ENCODE assay signal across 9 cellular contexts in genomic region chr20:41411458-41411857, GRCh38. TPM values are rescaled to one million over a fixed set of nuclear protein-coding genes. Genes with fewer than 3 reads are reported as not detected.
A peak's percentile ranks its signal among the peaks of the same experiment; 100 is the strongest.
DNase-seq lines count a peak whose midpoint lies in the region; ATAC-seq and TF ChIP-seq lines count a peak whose summit lies in the region.
"Had no signal": no experiment of that assay in that cellular context is flagged by ENCODE, and none has a peak within 500 bp of the region (broad histone marks: within the 10 kb centered on the region; RNA-seq: fewer than 3 reads in every experiment).

No MANE protein-coding gene starts in this region.

- TF ChIP-seq POLR2A in ovary (IDR thresholded peaks at IDR 0.05) = no peak

- DNase-seq in G401 (ENCODE audit: low spot score) (peak; percentile 19), NOMO-1 treated with DMSO at 0.1 percent for 48 hours (lab: John Stamatoyannopoulos, UW; ENCODE audit: unreplicated experiment) (peak; percentile 30), epithelial cell of esophagus (ENCODE audit: low read depth) (peak; percentile 36), ovary (no peak), NCI-H146 treated with DMSO at 0.1 percent for 48 hours (lab: John Stamatoyannopoulos, UW; ENCODE audit: unreplicated experiment) (no peak), HuH-7 (ENCODE audit: low spot score) (no peak)
- no peak for DNase-seq in effector memory CD4-positive, alpha-beta T cell

- in situ Hi-C loops in G401 (cut with HindIII; ENCODE audit: low sequenced_read_pairs) = no loop called here

- TF ChIP-seq EP300 in ovary (IDR thresholded peaks at IDR 0.05) = no peak

- H3K27ac ChIP-seq in ovary = no peak overlapping the region
- H3K27ac ChIP-seq in effector memory CD4-positive, alpha-beta T cell (ENCODE audit: insufficient read depth, low read length, poor library complexity, severe bottlenecking) = no peak overlapping the region

- intact Hi-C loops in ovary (cut with DNase I) = loop anchor here in 2 of 4 donors (5.0 to 10.0 kb wide), 2 partner anchors 69 to 437 kb away; partner anchors contain the start of gene LPIN3 (in 1 of the 2)

- no peaks in the 10 kb centered on the region for H3K4me1 ChIP-seq in ovary (ENCODE audit: insufficient read depth)
- peaks cover 4% of the 10 kb centered on the region for H3K4me1 ChIP-seq in effector memory CD4-positive, alpha-beta T cell (ENCODE audit: control insufficient read depth, insufficient read depth, low read length, poor library complexity, severe bottlenecking)

- no peaks in the 10 kb centered on the region for H3K9me3 ChIP-seq in ovary
- no peaks in the 10 kb centered on the region for H3K9me3 ChIP-seq in effector memory CD4-positive, alpha-beta T cell (ENCODE audit: control insufficient read depth, low read length)

- 1 to 4% (median 3%) methylated on average over 2 of the region's 2 CpGs for WGBS in ovary, 3 donors

- no peak overlapping the region for H3K4me3 ChIP-seq in epithelial cell of esophagus (ENCODE audit: low read length)
- H3K4me3 ChIP-seq in ovary = no peak overlapping the region
- H3K4me3 ChIP-seq in effector memory CD4-positive, alpha-beta T cell (ENCODE audit: insufficient read depth, low read depth, low read length, poor library complexity, severe bottlenecking) = no peak overlapping the region

- ATAC-seq in HG03159 (IDR thresholded peaks at IDR 0.05; ENCODE audit: unreplicated experiment) = no peak

- no peaks in the 10 kb centered on the region for H3K27me3 ChIP-seq in ovary
- no peaks in the 10 kb centered on the region for H3K27me3 ChIP-seq in effector memory CD4-positive, alpha-beta T cell (replicated peaks; ENCODE audit: control insufficient read depth, insufficient read depth, low read length, poor library complexity, severe bottlenecking)

- TF ChIP-seq CTCF in epithelial cell of esophagus (IDR thresholded peaks at IDR 0.05; ENCODE audit: insufficient read depth, low read depth, low read length, missing control alignments) (peak; percentile 37), ovary (IDR thresholded peaks at IDR 0.05) (peak; percentile 15 to 48 (median 25))

- peaks cover 3% of the 10 kb centered on the region for H3K36me3 ChIP-seq in ovary
- H3K36me3 ChIP-seq in effector memory CD4-positive, alpha-beta T cell (ENCODE audit: control insufficient read depth, insufficient read depth, low read length) = peaks cover 86% of the 10 kb centered on the region

RNA-seq across cellular contexts. Expression of gene EMILIN3, which starts 44.8 kb away (rescaled TPM):
- total RNA-seq in G401 (2014; rRNA removed; shearing (Covaris generic)) = 0.71 TPM in 1 of 2 replicates, not detected in the other
- 10 to 100 TPM in 4 of 7 donors, 1 to 10 TPM in 3; 1.5 to 33.5 (median 14.6) TPM for total RNA-seq in ovary
- polyA plus RNA-seq in ovary = 1 to 10 TPM; 2.0 to 4.2 TPM
- total RNA-seq: subcutaneous adipose tissue had no signal

Comparison
In these comparisons a context has a peak if more than half of its experiments do, and no peak if none do; other contexts are left out.
1. DNase-seq: peak in G401 (single experiment), NOMO-1 treated with DMSO at 0.1 percent for 48 hours (single experiment) and epithelial cell of esophagus (single experiment); none in ovary (0 of 5), NCI-H146 treated with DMSO at 0.1 percent for 48 hours (single experiment), HuH-7 (single experiment) and effector memory CD4-positive, alpha-beta T cell (0 of 3).